In genomic region chr4:3462321-3462789, GRCh38 we compare ENCODE assay signal across 19 cellular contexts. TPM values are rescaled to one million over a fixed set of nuclear protein-coding genes. Genes with fewer than 3 reads are reported as not detected.
A peak's percentile ranks its signal among the peaks of the same experiment; 100 is the strongest.
DNase-seq lines count a peak whose midpoint lies in the region; ATAC-seq and TF ChIP-seq lines count a peak whose summit lies in the region.
"Had no signal": no experiment of that assay in that cellular context is flagged by ENCODE, and none has a peak within 500 bp of the region (broad histone marks: within the 10 kb centered on the region; RNA-seq: fewer than 3 reads in every experiment).

No MANE protein-coding gene starts in this region.

- peaks cover 0 to 33% (median 0%) of the 10 kb centered on the region in 3 donors for H3K4me1 ChIP-seq in gastroesophageal sphincter

- TF ChIP-seq POLR2A in gastroesophageal sphincter (IDR thresholded peaks at IDR 0.05): no peak

- no peak for TF ChIP-seq CTCF in gastroesophageal sphincter (IDR thresholded peaks at IDR 0.05)
- no peak for TF ChIP-seq CTCF in nephron (IDR thresholded peaks at IDR 0.05; ENCODE audit: unreplicated experiment in 3 of 3)

- H3K9me3 Mint-ChIP-seq in stimulated activated naive CD8-positive, alpha-beta T cell treated with anti-CD3 and anti-CD28 coated beads, Interleukin-15, amount 100 ng/mL, for 72 hours: no peaks in the 10 kb centered on the region
- H3K9me3 Mint-ChIP-seq in nephron: peaks cover 9% of the 10 kb centered on the region
- H3K9me3 Mint-ChIP-seq: activated naive CD4-positive, alpha-beta T cell treated with anti-CD3 and anti-CD28 coated beads, Interleukin-2, amount 50 U/mL, for 72 hours had no signal

- no peak overlapping the region for H3K4me3 ChIP-seq in gastroesophageal sphincter

- peaks cover 6% of the 10 kb centered on the region for H3K4me1 Mint-ChIP-seq in stimulated activated naive CD8-positive, alpha-beta T cell treated with anti-CD3 and anti-CD28 coated beads, Interleukin-15, amount 100 ng/mL, for 72 hours
- H3K4me1 Mint-ChIP-seq in nephron: peaks cover 26% of the 10 kb centered on the region

- peaks cover 45% of the 10 kb centered on the region for H3K27me3 Mint-ChIP-seq in stimulated activated naive CD8-positive, alpha-beta T cell treated with anti-CD3 and anti-CD28 coated beads, Interleukin-15, amount 100 ng/mL, for 72 hours
- peaks cover 28% of the 10 kb centered on the region for H3K27me3 Mint-ChIP-seq in nephron (ENCODE audit: low read depth)

- H3K27ac Mint-ChIP-seq in stimulated activated naive CD8-positive, alpha-beta T cell treated with anti-CD3 and anti-CD28 coated beads, Interleukin-15, amount 100 ng/mL, for 72 hours: no peak overlapping the region
- H3K27ac Mint-ChIP-seq in nephron: peak overlapping the region; percentile 75 to 85 (median 79)
- H3K27ac Mint-ChIP-seq: activated naive CD4-positive, alpha-beta T cell treated with anti-CD3 and anti-CD28 coated beads, Interleukin-2, amount 50 U/mL, for 72 hours; stimulated activated naive CD8-positive, alpha-beta T cell treated with anti-CD3 and anti-CD28 coated beads, Interleukin-15, Interleukin-2, amounts not matched to agents 100 ng/mL and 50 ng/mL, for 24 hours had no signal

- peak overlapping the region; percentile 26 to 64 for H3K4me3 Mint-ChIP-seq in stimulated activated naive CD8-positive, alpha-beta T cell treated with anti-CD3 and anti-CD28 coated beads, Interleukin-15, amount 100 ng/mL, for 72 hours
- peak overlapping the region; percentile 62 to 77 (median 73) for H3K4me3 Mint-ChIP-seq in nephron
- H3K4me3 Mint-ChIP-seq: stimulated activated naive CD8-positive, alpha-beta T cell treated with anti-CD3 and anti-CD28 coated beads, Interleukin-15, Interleukin-2, amounts not matched to agents 100 ng/mL and 50 ng/mL, for 24 hours had no signal

- no CpG with 5 or more reads among the region's 10 CpGs for WGBS in gastroesophageal sphincter (ENCODE audit: low coverage in 1 of 2), 2 donors

- no peaks in the 10 kb centered on the region for H3K9me3 ChIP-seq in gastroesophageal sphincter

- H3K36me3 ChIP-seq in gastroesophageal sphincter: no peaks in the 10 kb centered on the region
- H3K36me3 ChIP-seq: cardiac muscle cell had no signal

- no peak for TF ChIP-seq EP300 in gastroesophageal sphincter (IDR thresholded peaks at IDR 0.05)

- no peaks in the 10 kb centered on the region for H3K36me3 Mint-ChIP-seq in nephron (ENCODE audit: low read depth)
- H3K36me3 Mint-ChIP-seq: activated naive CD4-positive, alpha-beta T cell treated with anti-CD3 and anti-CD28 coated beads, Interleukin-2, amount 50 U/mL, for 72 hours had no signal

- ATAC-seq in stimulated activated naive CD8-positive, alpha-beta T cell treated with anti-CD3 and anti-CD28 coated beads, Interleukin-15, amount 100 ng/mL, for 72 hours: no peak
- no peak for ATAC-seq in stimulated activated naive CD8-positive, alpha-beta T cell treated with anti-CD3 and anti-CD28 coated beads, Interleukin-15, Interleukin-2, amounts not matched to agents 100 U/mL and 50 U/mL, for 24 hours
- ATAC-seq in gastroesophageal sphincter (peak; percentile 13), HG03039 (IDR thresholded peaks at IDR 0.05; ENCODE audit: unreplicated experiment) (no peak)
- ATAC-seq: activated CD4-positive, CD25-positive, alpha-beta regulatory T cell treated with anti-CD3 and anti-CD28 coated beads, Interleukin-2, amount 50 U/mL, for 24 hours; activated naive CD4-positive, alpha-beta T cell treated with anti-CD3 and anti-CD28 coated beads, Interleukin-2, amount 50 U/mL, for 72 hours; sciatic nerve had no signal

- peaks cover 19% of the 10 kb centered on the region for H3K27me3 ChIP-seq in gastroesophageal sphincter
- H3K27me3 ChIP-seq: cardiac muscle cell had no signal

- H3K27ac ChIP-seq in gastroesophageal sphincter: peak overlapping the region in 2 of 4 donors; percentile 50 to 55
- H3K27ac ChIP-seq: cardiac muscle cell, GM23248 had no signal

- DNase-seq in stimulated activated naive CD8-positive, alpha-beta T cell treated with anti-CD3 and anti-CD28 coated beads, Interleukin-15, amount 100 ng/mL, for 72 hours: no peak
- DNase-seq in stimulated activated naive CD8-positive, alpha-beta T cell treated with anti-CD3 and anti-CD28 coated beads, Interleukin-15, Interleukin-2, amounts not matched to agents 100 U/mL and 50 U/mL, for 24 hours: no peak
- DNase-seq in NCI-H1930 (lab: John Stamatoyannopoulos, UW) (no peak), NCI-H2171 (lab: John Stamatoyannopoulos, UW) (no peak), NCI-H345 (lab: John Stamatoyannopoulos, UW) (no peak)
- DNase-seq: activated CD8-positive, alpha-beta memory T cell treated with anti-CD3 and anti-CD28 coated beads, Interleukin-2, amount 50 U/mL, for 48 hours; islet precursor cell; NCI-H446; OCI-M1 had no signal

RNA-seq across cellular contexts. Expression of gene DOK7, which starts 0.8 kb away (rescaled TPM):
- total RNA-seq in gastroesophageal sphincter: 1 to 10 TPM in 3 of 4 donors, under 1 TPM in 1; 0.32 to 5.3 (median 2.8) TPM
- total RNA-seq: activated naive CD4-positive, alpha-beta T cell treated with anti-CD3 and anti-CD28 coated beads, Interleukin-2, amount 50 U/mL, for 72 hours; GM23248; sciatic nerve had no signal

RNA-seq across cellular contexts. Expression of gene HGFAC, which starts 20.6 kb away (rescaled TPM):
- total RNA-seq in gastroesophageal sphincter: 1 to 10 TPM in 1 of 4 donors, under 1 TPM in 2, not detected in 1; 0.13 to 1.8 (median 0.62) TPM
- total RNA-seq: activated naive CD4-positive, alpha-beta T cell treated with anti-CD3 and anti-CD28 coated beads, Interleukin-2, amount 50 U/mL, for 72 hours; GM23248; mononuclear cell; sciatic nerve had no signal

Comparison
In these comparisons a context has a peak if more than half of its experiments do, and no peak if none do; other contexts are left out.
1. H3K27ac Mint-ChIP-seq: peak in nephron (3 of 3); none in stimulated activated naive CD8-positive, alpha-beta T cell treated with anti-CD3 and anti-CD28 coated beads, Interleukin-15, amount 100 ng/mL, for 72 hours (0 of 2).